Comparison of ENCODE assay signal across 1 cellular context in the genomic region with DNA sequence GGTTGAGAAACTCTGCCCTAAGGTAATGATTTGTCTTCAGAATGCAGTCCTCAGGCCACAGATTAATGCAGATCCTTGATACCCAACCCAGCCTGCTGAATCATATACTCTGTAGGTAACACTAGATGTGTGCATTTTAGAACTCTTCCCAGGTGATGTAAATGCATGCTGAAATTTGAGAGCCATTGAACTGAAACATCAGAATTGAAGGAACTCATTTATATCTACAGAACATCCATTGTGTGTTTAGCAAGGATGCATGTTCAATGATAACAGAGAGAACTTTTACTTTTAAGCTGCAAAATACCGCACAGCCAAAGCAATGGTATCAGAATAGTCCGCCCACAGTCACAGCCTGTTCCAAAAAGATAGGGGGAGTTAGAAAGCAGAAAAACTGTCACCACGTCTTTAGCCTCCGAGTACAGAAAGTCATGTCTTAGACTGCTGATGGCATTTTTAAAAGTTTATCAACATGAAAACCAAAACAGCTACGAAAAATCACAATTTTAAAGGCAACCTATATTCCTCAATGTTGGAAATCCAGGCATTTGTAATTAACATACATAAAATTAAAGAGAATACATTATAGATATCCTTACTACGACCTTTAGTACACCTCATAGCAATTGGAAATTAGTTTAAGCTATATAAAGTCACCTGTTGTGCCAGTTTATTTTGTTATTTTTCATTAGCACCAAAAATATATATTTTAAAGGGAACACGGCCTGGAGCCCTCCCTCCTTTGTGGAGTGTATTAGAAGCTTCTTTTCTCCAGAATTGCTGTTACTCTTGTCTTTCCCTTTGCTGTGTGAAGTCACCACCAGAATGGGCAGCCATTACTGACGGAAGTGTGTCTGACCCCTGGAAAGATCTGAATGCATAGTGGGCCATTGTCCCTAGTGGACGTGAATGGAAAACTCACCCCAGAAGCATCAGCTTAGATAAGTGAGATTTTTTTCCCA.
A peak's percentile ranks its signal among the peaks of the same experiment; 100 is the strongest.
TF ChIP-seq lines count a peak whose summit lies in the region.

No MANE protein-coding gene starts in this region.

TF ChIP-seq in K562, 482 proteins besides CTCF, POLR2A, EP300 and RAD21 (continued from another document and continues in another):
- TF ChIP-seq, protein P1, sequence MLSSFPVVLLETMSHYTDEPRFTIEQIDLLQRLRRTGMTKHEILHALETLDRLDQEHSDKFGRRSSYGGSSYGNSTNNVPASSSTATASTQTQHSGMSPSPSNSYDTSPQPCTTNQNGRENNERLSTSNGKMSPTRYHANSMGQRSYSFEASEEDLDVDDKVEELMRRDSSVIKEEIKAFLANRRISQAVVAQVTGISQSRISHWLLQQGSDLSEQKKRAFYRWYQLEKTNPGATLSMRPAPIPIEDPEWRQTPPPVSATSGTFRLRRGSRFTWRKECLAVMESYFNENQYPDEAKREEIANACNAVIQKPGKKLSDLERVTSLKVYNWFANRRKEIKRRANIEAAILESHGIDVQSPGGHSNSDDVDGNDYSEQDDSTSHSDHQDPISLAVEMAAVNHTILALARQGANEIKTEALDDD (IDR thresholded peaks at IDR 0.05) = peak; percentile 38; the same call in 1 of the 2 replicates
- TF ChIP-seq, protein P2, sequence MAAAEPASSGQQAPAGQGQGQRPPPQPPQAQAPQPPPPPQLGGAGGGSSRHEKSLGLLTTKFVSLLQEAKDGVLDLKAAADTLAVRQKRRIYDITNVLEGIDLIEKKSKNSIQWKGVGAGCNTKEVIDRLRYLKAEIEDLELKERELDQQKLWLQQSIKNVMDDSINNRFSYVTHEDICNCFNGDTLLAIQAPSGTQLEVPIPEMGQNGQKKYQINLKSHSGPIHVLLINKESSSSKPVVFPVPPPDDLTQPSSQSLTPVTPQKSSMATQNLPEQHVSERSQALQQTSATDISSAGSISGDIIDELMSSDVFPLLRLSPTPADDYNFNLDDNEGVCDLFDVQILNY (CRISPR knock-in tag; IDR thresholded peaks at IDR 0.05) = no peak
- 0 out of 2 replicates have a peak, but pooled peaks have one; percentile 3 for TF ChIP-seq XRCC5 (IDR thresholded peaks at IDR 0.05; ENCODE audit: low read depth, low read length)
- TF ChIP-seq SMARCB1 (IDR thresholded peaks at IDR 0.05; ENCODE audit: insufficient read length, low read depth) = peak; percentile 69
- TF ChIP-seq, protein P3, sequence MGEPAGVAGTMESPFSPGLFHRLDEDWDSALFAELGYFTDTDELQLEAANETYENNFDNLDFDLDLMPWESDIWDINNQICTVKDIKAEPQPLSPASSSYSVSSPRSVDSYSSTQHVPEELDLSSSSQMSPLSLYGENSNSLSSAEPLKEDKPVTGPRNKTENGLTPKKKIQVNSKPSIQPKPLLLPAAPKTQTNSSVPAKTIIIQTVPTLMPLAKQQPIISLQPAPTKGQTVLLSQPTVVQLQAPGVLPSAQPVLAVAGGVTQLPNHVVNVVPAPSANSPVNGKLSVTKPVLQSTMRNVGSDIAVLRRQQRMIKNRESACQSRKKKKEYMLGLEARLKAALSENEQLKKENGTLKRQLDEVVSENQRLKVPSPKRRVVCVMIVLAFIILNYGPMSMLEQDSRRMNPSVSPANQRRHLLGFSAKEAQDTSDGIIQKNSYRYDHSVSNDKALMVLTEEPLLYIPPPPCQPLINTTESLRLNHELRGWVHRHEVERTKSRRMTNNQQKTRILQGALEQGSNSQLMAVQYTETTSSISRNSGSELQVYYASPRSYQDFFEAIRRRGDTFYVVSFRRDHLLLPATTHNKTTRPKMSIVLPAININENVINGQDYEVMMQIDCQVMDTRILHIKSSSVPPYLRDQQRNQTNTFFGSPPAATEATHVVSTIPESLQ (CRISPR knock-in tag; IDR thresholded peaks at IDR 0.05) = no peak
- TF ChIP-seq E2F3 (CRISPR knock-in tag; IDR thresholded peaks at IDR 0.05) = no peak
- peak; percentile 80; the same call in 1 of the 2 replicates for TF ChIP-seq ZNF274 (IDR thresholded peaks at IDR 0.05; ENCODE audit: borderline replicate concordance, low read depth, low read length)
- TF ChIP-seq, protein P4, sequence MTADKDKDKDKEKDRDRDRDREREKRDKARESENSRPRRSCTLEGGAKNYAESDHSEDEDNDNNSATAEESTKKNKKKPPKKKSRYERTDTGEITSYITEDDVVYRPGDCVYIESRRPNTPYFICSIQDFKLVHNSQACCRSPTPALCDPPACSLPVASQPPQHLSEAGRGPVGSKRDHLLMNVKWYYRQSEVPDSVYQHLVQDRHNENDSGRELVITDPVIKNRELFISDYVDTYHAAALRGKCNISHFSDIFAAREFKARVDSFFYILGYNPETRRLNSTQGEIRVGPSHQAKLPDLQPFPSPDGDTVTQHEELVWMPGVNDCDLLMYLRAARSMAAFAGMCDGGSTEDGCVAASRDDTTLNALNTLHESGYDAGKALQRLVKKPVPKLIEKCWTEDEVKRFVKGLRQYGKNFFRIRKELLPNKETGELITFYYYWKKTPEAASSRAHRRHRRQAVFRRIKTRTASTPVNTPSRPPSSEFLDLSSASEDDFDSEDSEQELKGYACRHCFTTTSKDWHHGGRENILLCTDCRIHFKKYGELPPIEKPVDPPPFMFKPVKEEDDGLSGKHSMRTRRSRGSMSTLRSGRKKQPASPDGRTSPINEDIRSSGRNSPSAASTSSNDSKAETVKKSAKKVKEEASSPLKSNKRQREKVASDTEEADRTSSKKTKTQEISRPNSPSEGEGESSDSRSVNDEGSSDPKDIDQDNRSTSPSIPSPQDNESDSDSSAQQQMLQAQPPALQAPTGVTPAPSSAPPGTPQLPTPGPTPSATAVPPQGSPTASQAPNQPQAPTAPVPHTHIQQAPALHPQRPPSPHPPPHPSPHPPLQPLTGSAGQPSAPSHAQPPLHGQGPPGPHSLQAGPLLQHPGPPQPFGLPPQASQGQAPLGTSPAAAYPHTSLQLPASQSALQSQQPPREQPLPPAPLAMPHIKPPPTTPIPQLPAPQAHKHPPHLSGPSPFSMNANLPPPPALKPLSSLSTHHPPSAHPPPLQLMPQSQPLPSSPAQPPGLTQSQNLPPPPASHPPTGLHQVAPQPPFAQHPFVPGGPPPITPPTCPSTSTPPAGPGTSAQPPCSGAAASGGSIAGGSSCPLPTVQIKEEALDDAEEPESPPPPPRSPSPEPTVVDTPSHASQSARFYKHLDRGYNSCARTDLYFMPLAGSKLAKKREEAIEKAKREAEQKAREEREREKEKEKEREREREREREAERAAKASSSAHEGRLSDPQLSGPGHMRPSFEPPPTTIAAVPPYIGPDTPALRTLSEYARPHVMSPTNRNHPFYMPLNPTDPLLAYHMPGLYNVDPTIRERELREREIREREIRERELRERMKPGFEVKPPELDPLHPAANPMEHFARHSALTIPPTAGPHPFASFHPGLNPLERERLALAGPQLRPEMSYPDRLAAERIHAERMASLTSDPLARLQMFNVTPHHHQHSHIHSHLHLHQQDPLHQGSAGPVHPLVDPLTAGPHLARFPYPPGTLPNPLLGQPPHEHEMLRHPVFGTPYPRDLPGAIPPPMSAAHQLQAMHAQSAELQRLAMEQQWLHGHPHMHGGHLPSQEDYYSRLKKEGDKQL (CRISPR knock-in tag; IDR thresholded peaks at IDR 0.05; ENCODE audit: borderline replicate concordance) = no peak
- TF ChIP-seq TFAM (CRISPR knock-in tag; conservative IDR thresholded peaks at IDR 0.05) = no peak
- peak; percentile 49 for TF ChIP-seq ZNF584 (CRISPR knock-in tag; IDR thresholded peaks at IDR 0.05; ENCODE audit: low read depth)
- TF ChIP-seq, protein P5, sequence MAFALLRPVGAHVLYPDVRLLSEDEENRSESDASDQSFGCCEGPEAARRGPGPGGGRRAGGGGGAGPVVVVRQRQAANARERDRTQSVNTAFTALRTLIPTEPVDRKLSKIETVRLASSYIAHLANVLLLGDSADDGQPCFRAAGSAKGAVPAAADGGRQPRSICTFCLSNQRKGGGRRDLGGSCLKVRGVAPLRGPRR (CRISPR knock-in tag; IDR thresholded peaks at IDR 0.05) = no peak
- no peak for TF ChIP-seq ZNF282 (CRISPR knock-in tag; IDR thresholded peaks at IDR 0.05)
- TF ChIP-seq POU5F1 (IDR thresholded peaks at IDR 0.05; ENCODE audit: borderline replicate concordance, low read depth, low read length, partially characterized antibody) = no peak
- 0 out of 2 replicates have a peak, but pooled peaks have one; percentile 60 for TF ChIP-seq ZNF589 (CRISPR knock-in tag; IDR thresholded peaks at IDR 0.05; ENCODE audit: low read depth)
- TF ChIP-seq, protein P6, sequence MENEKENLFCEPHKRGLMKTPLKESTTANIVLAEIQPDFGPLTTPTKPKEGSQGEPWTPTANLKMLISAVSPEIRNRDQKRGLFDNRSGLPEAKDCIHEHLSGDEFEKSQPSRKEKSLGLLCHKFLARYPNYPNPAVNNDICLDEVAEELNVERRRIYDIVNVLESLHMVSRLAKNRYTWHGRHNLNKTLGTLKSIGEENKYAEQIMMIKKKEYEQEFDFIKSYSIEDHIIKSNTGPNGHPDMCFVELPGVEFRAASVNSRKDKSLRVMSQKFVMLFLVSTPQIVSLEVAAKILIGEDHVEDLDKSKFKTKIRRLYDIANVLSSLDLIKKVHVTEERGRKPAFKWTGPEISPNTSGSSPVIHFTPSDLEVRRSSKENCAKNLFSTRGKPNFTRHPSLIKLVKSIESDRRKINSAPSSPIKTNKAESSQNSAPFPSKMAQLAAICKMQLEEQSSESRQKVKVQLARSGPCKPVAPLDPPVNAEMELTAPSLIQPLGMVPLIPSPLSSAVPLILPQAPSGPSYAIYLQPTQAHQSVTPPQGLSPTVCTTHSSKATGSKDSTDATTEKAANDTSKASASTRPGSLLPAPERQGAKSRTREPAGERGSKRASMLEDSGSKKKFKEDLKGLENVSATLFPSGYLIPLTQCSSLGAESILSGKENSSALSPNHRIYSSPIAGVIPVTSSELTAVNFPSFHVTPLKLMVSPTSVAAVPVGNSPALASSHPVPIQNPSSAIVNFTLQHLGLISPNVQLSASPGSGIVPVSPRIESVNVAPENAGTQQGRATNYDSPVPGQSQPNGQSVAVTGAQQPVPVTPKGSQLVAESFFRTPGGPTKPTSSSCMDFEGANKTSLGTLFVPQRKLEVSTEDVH (IDR thresholded peaks at IDR 0.05; ENCODE audit: low read depth, partially characterized antibody) = peak; percentile 69
- TF ChIP-seq, protein P7, sequence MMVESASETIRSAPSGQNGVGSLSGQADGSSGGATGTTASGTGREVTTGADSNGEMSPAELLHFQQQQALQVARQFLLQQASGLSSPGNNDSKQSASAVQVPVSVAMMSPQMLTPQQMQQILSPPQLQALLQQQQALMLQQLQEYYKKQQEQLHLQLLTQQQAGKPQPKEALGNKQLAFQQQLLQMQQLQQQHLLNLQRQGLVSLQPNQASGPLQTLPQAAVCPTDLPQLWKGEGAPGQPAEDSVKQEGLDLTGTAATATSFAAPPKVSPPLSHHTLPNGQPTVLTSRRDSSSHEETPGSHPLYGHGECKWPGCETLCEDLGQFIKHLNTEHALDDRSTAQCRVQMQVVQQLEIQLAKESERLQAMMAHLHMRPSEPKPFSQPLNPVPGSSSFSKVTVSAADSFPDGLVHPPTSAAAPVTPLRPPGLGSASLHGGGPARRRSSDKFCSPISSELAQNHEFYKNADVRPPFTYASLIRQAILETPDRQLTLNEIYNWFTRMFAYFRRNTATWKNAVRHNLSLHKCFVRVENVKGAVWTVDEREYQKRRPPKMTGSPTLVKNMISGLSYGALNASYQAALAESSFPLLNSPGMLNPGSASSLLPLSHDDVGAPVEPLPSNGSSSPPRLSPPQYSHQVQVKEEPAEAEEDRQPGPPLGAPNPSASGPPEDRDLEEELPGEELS (CRISPR knock-in tag; IDR thresholded peaks at IDR 0.05; ENCODE audit: borderline replicate concordance) = no peak
- no peak for TF ChIP-seq RBM39 (optimal IDR thresholded peaks at IDR 0.05; ENCODE audit: low read depth, low read length)
- TF ChIP-seq, protein P8, sequence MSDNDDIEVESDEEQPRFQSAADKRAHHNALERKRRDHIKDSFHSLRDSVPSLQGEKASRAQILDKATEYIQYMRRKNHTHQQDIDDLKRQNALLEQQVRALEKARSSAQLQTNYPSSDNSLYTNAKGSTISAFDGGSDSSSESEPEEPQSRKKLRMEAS (CRISPR knock-in tag; IDR thresholded peaks at IDR 0.05) = no peak; the same call in 1 of the 2 replicates
- TF ChIP-seq, protein P9, sequence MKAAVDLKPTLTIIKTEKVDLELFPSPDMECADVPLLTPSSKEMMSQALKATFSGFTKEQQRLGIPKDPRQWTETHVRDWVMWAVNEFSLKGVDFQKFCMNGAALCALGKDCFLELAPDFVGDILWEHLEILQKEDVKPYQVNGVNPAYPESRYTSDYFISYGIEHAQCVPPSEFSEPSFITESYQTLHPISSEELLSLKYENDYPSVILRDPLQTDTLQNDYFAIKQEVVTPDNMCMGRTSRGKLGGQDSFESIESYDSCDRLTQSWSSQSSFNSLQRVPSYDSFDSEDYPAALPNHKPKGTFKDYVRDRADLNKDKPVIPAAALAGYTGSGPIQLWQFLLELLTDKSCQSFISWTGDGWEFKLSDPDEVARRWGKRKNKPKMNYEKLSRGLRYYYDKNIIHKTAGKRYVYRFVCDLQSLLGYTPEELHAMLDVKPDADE (conservative IDR thresholded peaks at IDR 0.05; ENCODE audit: control insufficient read depth, low read depth, low read length) = no peak
- TF ChIP-seq, protein P10, sequence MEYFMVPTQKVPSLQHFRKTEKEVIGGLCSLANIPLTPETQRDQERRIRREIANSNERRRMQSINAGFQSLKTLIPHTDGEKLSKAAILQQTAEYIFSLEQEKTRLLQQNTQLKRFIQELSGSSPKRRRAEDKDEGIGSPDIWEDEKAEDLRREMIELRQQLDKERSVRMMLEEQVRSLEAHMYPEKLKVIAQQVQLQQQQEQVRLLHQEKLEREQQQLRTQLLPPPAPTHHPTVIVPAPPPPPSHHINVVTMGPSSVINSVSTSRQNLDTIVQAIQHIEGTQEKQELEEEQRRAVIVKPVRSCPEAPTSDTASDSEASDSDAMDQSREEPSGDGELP (CRISPR knock-in tag; IDR thresholded peaks at IDR 0.05; ENCODE audit: borderline replicate concordance) = no peak
- TF ChIP-seq ARID2 (IDR thresholded peaks at IDR 0.05) = peak; percentile 72; the same call in 1 of the 2 replicates
- TF ChIP-seq ZFX (CRISPR knock-in tag; IDR thresholded peaks at IDR 0.05) = no peak
- no peak; the same call in 1 of the 2 replicates for TF ChIP-seq MAFF (IDR thresholded peaks at IDR 0.05; ENCODE audit: low read length)
- TF ChIP-seq, protein P11, sequence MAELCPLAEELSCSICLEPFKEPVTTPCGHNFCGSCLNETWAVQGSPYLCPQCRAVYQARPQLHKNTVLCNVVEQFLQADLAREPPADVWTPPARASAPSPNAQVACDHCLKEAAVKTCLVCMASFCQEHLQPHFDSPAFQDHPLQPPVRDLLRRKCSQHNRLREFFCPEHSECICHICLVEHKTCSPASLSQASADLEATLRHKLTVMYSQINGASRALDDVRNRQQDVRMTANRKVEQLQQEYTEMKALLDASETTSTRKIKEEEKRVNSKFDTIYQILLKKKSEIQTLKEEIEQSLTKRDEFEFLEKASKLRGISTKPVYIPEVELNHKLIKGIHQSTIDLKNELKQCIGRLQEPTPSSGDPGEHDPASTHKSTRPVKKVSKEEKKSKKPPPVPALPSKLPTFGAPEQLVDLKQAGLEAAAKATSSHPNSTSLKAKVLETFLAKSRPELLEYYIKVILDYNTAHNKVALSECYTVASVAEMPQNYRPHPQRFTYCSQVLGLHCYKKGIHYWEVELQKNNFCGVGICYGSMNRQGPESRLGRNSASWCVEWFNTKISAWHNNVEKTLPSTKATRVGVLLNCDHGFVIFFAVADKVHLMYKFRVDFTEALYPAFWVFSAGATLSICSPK (IDR thresholded peaks at IDR 0.05; ENCODE audit: borderline replicate concordance) = no peak
- TF ChIP-seq BCOR (IDR thresholded peaks at IDR 0.05) = peak; percentile 92
